In genomic region chr4:176321589-176321988, GRCh38 we compare ENCODE assay signal across 10 cellular contexts. TPM values are rescaled to one million over a fixed set of nuclear protein-coding genes. Genes with fewer than 3 reads are reported as not detected.
DNase-seq lines count a peak whose midpoint lies in the region; ATAC-seq and TF ChIP-seq lines count a peak whose summit lies in the region.
"Had no signal": no experiment of that assay in that cellular context is flagged by ENCODE, and none has a peak within 500 bp of the region (broad histone marks: within the 10 kb centered on the region; RNA-seq: fewer than 3 reads in every experiment).

No MANE protein-coding gene starts in this region.

- H3K4me3 ChIP-seq in AG04449 (ENCODE audit: low read depth, low read length) (peak overlapping the region; percentile 90), HL-60 (replicated peaks; ENCODE audit: insufficient read depth, low read length) (peak overlapping the region; percentile 80), body of pancreas (peak overlapping the region; percentile 6 to 83), mucosa of rectum (ENCODE audit: low read length in 2 of 2) (peak overlapping the region; percentile 88 to 100)

- peak overlapping the region; percentile 83 to 99 for H3K9ac ChIP-seq in mucosa of rectum (ENCODE audit: low read depth in 1 of 2, low read length in 2 of 2)

- peak overlapping the region; percentile 91 for H3K27ac ChIP-seq in HL-60 (replicated peaks)
- H3K27ac ChIP-seq in body of pancreas = peak overlapping the region in 3 of 4 donors; percentile 84 to 100 (median 99)
- peak overlapping the region; percentile 99 for H3K27ac ChIP-seq in mucosa of rectum (ENCODE audit: low read depth in 2 of 2, low read length in 2 of 2)

- intact Hi-C loops in body of pancreas (cut with DNase I) = no loop called here

- POLR2A ChIA-PET in AG04449 (lab: Yijun Ruan, JAX) = no interaction called here

- ATAC-seq in body of pancreas (no peak), HG02759 (IDR thresholded peaks at IDR 0.05; ENCODE audit: unreplicated experiment) (no peak)

- TF ChIP-seq POLR2A in body of pancreas (IDR thresholded peaks at IDR 0.05) = no peak

- TF ChIP-seq CTCF in AG04449 (IDR thresholded peaks at IDR 0.05; ENCODE audit: insufficient read depth, low read length, missing control alignments) (no peak), HL-60 (IDR thresholded peaks at IDR 0.05; ENCODE audit: insufficient read depth, low read length) (no peak), body of pancreas (IDR thresholded peaks at IDR 0.05) (no peak)

- H3K36me3 ChIP-seq in body of pancreas (replicated peaks in 1 of 2; ENCODE audit: insufficient read depth in 1 of 2, low read depth in 2 of 2) (no peaks in the 10 kb centered on the region), mucosa of rectum (ENCODE audit: control insufficient read depth in 2 of 2, insufficient read depth in 2 of 2, low read length in 2 of 2) (no peaks in the 10 kb centered on the region)

- 20 to 32% methylated on average over 5 of the region's 5 CpGs for WGBS in body of pancreas, 2 donors

- no peaks in the 10 kb centered on the region for H3K9me3 ChIP-seq in body of pancreas
- no peaks in the 10 kb centered on the region for H3K9me3 ChIP-seq in mucosa of rectum (ENCODE audit: control insufficient read depth in 2 of 2, low read length in 2 of 2)

- DNase-seq in AG04449 (ENCODE audit: low read depth, low spot score) (no peak), HL-60 (ENCODE audit: low read depth in 1 of 2, low spot score in 1 of 2) (no peak), body of pancreas (no peak), nucleus accumbens (lab: John Stamatoyannopoulos, UW) (no peak), SHP77 (lab: John Stamatoyannopoulos, UW) (no peak), NCI-H2227 treated with DMSO at 0.1 percent for 48 hours (lab: John Stamatoyannopoulos, UW) (no peak)
- DNase-seq: cerebellar nuclear complex, NCI-H1436 had no signal

- CTCF ChIA-PET in AG04449 (lab: Yijun Ruan, JAX) = no interaction called here

- peaks cover 21% of the 10 kb centered on the region for H3K4me1 ChIP-seq in body of pancreas
- H3K4me1 ChIP-seq in mucosa of rectum (ENCODE audit: control insufficient read depth in 2 of 2, insufficient read depth in 2 of 2, low read length in 2 of 2) = peaks cover 13% of the 10 kb centered on the region in 2 donors

- H3K27me3 ChIP-seq in HL-60 (ENCODE audit: insufficient read depth, poor library complexity, severe bottlenecking) (no peaks in the 10 kb centered on the region), body of pancreas (no peaks in the 10 kb centered on the region), mucosa of rectum (ENCODE audit: control insufficient read depth in 2 of 2, insufficient read depth in 2 of 2, low read length in 2 of 2) (no peaks in the 10 kb centered on the region)

RNA-seq across cellular contexts. Expression of gene SPCS3, which starts 1.8 kb away (rescaled TPM):
- 10 to 100 TPM; 79.1 to 87.2 TPM for total RNA-seq in body of pancreas

RNA-seq across cellular contexts. Expression of gene ASB5, which starts 52.6 kb away (rescaled TPM):
- total RNA-seq in body of pancreas = not detected
